In genomic region chr6:28345201-28345600, GRCh38 we compare ENCODE assay signal across 1 cellular context.
TF ChIP-seq lines count a peak whose summit lies in the region.

No MANE protein-coding gene starts in this region.

TF ChIP-seq in HepG2, 621 proteins besides CTCF, POLR2A, EP300 and RAD21 (continued from another document and continues in another):
- TF ChIP-seq, protein P1, sequence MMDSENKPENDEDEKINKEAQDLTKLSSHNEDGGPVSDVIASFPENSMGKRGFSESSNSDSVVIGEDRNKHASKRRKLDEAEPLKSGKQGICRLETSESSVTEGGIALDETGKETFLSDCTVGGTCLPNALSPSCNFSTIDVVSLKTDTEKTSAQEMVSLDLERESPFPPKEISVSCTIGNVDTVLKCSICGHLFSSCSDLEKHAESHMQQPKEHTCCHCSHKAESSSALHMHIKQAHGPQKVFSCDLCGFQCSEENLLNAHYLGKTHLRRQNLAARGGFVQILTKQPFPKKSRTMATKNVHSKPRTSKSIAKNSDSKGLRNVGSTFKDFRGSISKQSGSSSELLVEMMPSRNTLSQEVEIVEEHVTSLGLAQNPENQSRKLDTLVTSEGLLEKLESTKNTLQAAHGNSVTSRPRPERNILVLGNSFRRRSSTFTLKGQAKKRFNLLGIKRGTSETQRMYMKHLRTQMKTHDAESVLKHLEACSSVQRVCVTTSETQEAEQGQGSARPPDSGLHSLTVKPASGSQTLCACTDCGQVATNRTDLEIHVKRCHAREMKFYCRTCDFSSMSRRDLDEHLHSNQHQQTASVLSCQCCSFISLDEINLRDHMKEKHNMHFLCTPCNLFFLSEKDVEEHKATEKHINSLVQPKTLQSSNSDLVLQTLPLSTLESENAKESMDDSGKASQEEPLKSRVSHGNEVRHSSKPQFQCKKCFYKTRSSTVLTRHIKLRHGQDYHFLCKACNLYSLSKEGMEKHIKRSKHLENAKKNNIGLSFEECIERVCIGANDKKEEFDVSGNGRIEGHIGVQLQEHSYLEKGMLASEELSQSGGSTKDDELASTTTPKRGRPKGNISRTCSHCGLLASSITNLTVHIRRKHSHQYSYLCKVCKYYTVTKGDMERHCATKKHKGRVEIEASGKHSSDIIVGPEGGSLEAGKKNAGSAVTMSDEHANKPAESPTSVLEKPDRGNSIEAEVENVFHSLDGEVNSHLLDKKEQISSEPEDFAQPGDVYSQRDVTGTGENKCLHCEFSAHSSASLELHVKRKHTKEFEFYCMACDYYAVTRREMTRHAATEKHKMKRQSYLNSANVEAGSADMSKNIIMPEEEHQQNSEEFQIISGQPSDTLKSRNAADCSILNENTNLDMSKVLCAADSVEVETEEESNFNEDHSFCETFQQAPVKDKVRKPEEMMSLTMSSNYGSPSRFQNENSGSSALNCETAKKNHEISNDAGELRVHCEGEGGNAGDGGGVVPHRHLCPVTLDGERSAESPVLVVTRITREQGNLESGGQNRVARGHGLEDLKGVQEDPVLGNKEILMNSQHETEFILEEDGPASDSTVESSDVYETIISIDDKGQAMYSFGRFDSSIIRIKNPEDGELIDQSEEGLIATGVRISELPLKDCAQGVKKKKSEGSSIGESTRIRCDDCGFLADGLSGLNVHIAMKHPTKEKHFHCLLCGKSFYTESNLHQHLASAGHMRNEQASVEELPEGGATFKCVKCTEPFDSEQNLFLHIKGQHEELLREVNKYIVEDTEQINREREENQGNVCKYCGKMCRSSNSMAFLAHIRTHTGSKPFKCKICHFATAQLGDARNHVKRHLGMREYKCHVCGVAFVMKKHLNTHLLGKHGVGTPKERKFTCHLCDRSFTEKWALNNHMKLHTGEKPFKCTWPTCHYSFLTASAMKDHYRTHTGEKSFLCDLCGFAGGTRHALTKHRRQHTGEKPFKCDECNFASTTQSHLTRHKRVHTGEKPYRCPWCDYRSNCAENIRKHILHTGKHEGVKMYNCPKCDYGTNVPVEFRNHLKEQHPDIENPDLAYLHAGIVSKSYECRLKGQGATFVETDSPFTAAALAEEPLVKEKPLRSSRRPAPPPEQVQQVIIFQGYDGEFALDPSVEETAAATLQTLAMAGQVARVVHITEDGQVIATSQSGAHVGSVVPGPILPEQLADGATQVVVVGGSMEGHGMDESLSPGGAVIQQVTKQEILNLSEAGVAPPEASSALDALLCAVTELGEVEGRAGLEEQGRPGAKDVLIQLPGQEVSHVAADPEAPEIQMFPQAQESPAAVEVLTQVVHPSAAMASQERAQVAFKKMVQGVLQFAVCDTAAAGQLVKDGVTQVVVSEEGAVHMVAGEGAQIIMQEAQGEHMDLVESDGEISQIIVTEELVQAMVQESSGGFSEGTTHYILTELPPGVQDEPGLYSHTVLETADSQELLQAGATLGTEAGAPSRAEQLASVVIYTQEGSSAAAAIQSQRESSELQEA (CRISPR knock-in tag; IDR thresholded peaks at IDR 0.05; ENCODE audit: not compliant biosample characterization), result no peak
- no peak for TF ChIP-seq ZNF768 (CRISPR knock-in tag; IDR thresholded peaks at IDR 0.05)
- TF ChIP-seq FOXC1 (CRISPR knock-in tag; IDR thresholded peaks at IDR 0.05; ENCODE audit: borderline replicate concordance), result no peak
- no peak for TF ChIP-seq FOXA1 (IDR thresholded peaks at IDR 0.05)
- peak; percentile 90 for TF ChIP-seq FOXA1 (CRISPR knock-in tag; IDR thresholded peaks at IDR 0.05)
- TF ChIP-seq IRF2 (CRISPR knock-in tag; IDR thresholded peaks at IDR 0.05), result peak; percentile 79; the same call in 1 of the 2 replicates
- no peak for TF ChIP-seq KMT2B (CRISPR knock-in tag; IDR thresholded peaks at IDR 0.05)
- peak; percentile 62 for TF ChIP-seq MED1 (CRISPR knock-in tag; IDR thresholded peaks at IDR 0.05)
- TF ChIP-seq ZNF790 (CRISPR knock-in tag; IDR thresholded peaks at IDR 0.05; ENCODE audit: borderline replicate concordance), result no peak
- TF ChIP-seq, protein P2, sequence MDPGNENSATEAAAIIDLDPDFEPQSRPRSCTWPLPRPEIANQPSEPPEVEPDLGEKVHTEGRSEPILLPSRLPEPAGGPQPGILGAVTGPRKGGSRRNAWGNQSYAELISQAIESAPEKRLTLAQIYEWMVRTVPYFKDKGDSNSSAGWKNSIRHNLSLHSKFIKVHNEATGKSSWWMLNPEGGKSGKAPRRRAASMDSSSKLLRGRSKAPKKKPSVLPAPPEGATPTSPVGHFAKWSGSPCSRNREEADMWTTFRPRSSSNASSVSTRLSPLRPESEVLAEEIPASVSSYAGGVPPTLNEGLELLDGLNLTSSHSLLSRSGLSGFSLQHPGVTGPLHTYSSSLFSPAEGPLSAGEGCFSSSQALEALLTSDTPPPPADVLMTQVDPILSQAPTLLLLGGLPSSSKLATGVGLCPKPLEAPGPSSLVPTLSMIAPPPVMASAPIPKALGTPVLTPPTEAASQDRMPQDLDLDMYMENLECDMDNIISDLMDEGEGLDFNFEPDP (CRISPR knock-in tag; conservative IDR thresholded peaks at IDR 0.05), result no peak
- TF ChIP-seq KLF9 (CRISPR knock-in tag; IDR thresholded peaks at IDR 0.05; ENCODE audit: low read depth), result no peak
- TF ChIP-seq YEATS2 (CRISPR knock-in tag; IDR thresholded peaks at IDR 0.05; ENCODE audit: borderline replicate concordance), result peak; percentile 28; the same call in 1 of the 2 replicates
- no peak for TF ChIP-seq AKAP8 (CRISPR knock-in tag; IDR thresholded peaks at IDR 0.05)
- no peak for TF ChIP-seq HMGXB4 (CRISPR knock-in tag; IDR thresholded peaks at IDR 0.05; ENCODE audit: borderline replicate concordance in 1 of 2, low read depth in 1 of 2)
- no peak for TF ChIP-seq NCOA5 (CRISPR knock-in tag; IDR thresholded peaks at IDR 0.05)
- 0 out of 2 replicates have a peak, but pooled peaks have one; percentile 25 for TF ChIP-seq KLF12 (CRISPR knock-in tag; IDR thresholded peaks at IDR 0.05; ENCODE audit: borderline replicate concordance)
- TF ChIP-seq ARNT (IDR thresholded peaks at IDR 0.05), result no peak
- TF ChIP-seq TARDBP (CRISPR knock-in tag; IDR thresholded peaks at IDR 0.05), result peak; percentile 39
- peak; percentile 81 for TF ChIP-seq SAP130 (CRISPR knock-in tag; IDR thresholded peaks at IDR 0.05; ENCODE audit: low read depth)
- TF ChIP-seq ZNF644 (CRISPR knock-in tag; IDR thresholded peaks at IDR 0.05; ENCODE audit: low read depth), result peak; percentile 96
- TF ChIP-seq, protein P3, sequence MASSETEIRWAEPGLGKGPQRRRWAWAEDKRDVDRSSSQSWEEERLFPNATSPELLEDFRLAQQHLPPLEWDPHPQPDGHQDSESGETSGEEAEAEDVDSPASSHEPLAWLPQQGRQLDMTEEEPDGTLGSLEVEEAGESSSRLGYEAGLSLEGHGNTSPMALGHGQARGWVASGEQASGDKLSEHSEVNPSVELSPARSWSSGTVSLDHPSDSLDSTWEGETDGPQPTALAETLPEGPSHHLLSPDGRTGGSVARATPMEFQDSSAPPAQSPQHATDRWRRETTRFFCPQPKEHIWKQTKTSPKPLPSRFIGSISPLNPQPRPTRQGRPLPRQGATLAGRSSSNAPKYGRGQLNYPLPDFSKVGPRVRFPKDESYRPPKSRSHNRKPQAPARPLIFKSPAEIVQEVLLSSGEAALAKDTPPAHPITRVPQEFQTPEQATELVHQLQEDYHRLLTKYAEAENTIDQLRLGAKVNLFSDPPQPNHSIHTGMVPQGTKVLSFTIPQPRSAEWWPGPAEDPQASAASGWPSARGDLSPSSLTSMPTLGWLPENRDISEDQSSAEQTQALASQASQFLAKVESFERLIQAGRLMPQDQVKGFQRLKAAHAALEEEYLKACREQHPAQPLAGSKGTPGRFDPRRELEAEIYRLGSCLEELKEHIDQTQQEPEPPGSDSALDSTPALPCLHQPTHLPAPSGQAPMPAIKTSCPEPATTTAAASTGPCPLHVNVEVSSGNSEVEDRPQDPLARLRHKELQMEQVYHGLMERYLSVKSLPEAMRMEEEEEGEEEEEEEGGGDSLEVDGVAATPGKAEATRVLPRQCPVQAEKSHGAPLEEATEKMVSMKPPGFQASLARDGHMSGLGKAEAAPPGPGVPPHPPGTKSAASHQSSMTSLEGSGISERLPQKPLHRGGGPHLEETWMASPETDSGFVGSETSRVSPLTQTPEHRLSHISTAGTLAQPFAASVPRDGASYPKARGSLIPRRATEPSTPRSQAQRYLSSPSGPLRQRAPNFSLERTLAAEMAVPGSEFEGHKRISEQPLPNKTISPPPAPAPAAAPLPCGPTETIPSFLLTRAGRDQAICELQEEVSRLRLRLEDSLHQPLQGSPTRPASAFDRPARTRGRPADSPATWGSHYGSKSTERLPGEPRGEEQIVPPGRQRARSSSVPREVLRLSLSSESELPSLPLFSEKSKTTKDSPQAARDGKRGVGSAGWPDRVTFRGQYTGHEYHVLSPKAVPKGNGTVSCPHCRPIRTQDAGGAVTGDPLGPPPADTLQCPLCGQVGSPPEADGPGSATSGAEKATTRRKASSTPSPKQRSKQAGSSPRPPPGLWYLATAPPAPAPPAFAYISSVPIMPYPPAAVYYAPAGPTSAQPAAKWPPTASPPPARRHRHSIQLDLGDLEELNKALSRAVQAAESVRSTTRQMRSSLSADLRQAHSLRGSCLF (CRISPR knock-in tag; IDR thresholded peaks at IDR 0.05; ENCODE audit: borderline replicate concordance), result no peak
- TF ChIP-seq RXRB (CRISPR knock-in tag; IDR thresholded peaks at IDR 0.05; ENCODE audit: borderline replicate concordance), result peak; percentile 58; the same call in 1 of the 2 replicates
- TF ChIP-seq EZH2 (conservative IDR thresholded peaks at IDR 0.05; ENCODE audit: low read depth, low read length), result no peak
- TF ChIP-seq HDAC2 (CRISPR knock-in tag; IDR thresholded peaks at IDR 0.05), result peak; percentile 89; the same call in 1 of the 2 replicates
- TF ChIP-seq IKZF1 (IDR thresholded peaks at IDR 0.05), result no peak
- TF ChIP-seq, protein P4, sequence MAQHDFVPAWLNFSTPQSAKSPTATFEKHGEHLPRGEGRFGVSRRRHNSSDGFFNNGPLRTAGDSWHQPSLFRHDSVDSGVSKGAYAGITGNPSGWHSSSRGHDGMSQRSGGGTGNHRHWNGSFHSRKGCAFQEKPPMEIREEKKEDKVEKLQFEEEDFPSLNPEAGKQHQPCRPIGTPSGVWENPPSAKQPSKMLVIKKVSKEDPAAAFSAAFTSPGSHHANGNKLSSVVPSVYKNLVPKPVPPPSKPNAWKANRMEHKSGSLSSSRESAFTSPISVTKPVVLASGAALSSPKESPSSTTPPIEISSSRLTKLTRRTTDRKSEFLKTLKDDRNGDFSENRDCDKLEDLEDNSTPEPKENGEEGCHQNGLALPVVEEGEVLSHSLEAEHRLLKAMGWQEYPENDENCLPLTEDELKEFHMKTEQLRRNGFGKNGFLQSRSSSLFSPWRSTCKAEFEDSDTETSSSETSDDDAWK (CRISPR knock-in tag; IDR thresholded peaks at IDR 0.05), result no peak
- TF ChIP-seq BHLHE40 (IDR thresholded peaks at IDR 0.05; ENCODE audit: low read length), result no peak
- no peak for TF ChIP-seq HNRNPL (IDR thresholded peaks at IDR 0.05; ENCODE audit: low read depth, low read length)
- TF ChIP-seq ZNF232 (CRISPR knock-in tag; IDR thresholded peaks at IDR 0.05; ENCODE audit: borderline replicate concordance), result peak; percentile 72; the same call in 1 of the 2 replicates
- TF ChIP-seq ZGPAT (CRISPR knock-in tag; IDR thresholded peaks at IDR 0.05), result 0 out of 2 replicates have a peak, but pooled peaks have one; percentile 29
- TF ChIP-seq ZNF605 (CRISPR knock-in tag; IDR thresholded peaks at IDR 0.05), result 0 out of 2 replicates have a peak, but pooled peaks have one; percentile 28
- TF ChIP-seq ZNF256 (CRISPR knock-in tag; conservative IDR thresholded peaks at IDR 0.05), result peak; percentile 52; the same call in 1 of the 2 replicates
- 0 out of 2 replicates have a peak, but pooled peaks have one; percentile 59 for TF ChIP-seq ZNF264 (CRISPR knock-in tag; IDR thresholded peaks at IDR 0.05)
- no peak; the same call in 1 of the 2 replicates for TF ChIP-seq CEBPG (CRISPR knock-in tag; IDR thresholded peaks at IDR 0.05)
- TF ChIP-seq, protein P5, sequence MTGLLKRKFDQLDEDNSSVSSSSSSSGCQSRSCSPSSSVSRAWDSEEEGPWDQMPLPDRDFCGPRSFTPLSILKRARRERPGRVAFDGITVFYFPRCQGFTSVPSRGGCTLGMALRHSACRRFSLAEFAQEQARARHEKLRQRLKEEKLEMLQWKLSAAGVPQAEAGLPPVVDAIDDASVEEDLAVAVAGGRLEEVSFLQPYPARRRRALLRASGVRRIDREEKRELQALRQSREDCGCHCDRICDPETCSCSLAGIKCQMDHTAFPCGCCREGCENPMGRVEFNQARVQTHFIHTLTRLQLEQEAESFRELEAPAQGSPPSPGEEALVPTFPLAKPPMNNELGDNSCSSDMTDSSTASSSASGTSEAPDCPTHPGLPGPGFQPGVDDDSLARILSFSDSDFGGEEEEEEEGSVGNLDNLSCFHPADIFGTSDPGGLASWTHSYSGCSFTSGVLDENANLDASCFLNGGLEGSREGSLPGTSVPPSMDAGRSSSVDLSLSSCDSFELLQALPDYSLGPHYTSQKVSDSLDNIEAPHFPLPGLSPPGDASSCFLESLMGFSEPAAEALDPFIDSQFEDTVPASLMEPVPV (CRISPR knock-in tag; IDR thresholded peaks at IDR 0.05), result no peak
- no peak for TF ChIP-seq SNRNP70 (IDR thresholded peaks at IDR 0.05; ENCODE audit: low read depth, low read length)
- peak; percentile 47; the same call in 1 of the 2 replicates for TF ChIP-seq ISL2 (CRISPR knock-in tag; IDR thresholded peaks at IDR 0.05)
- TF ChIP-seq FOXA3 (CRISPR knock-in tag; IDR thresholded peaks at IDR 0.05), result peak; percentile 96
- TF ChIP-seq, protein P6, sequence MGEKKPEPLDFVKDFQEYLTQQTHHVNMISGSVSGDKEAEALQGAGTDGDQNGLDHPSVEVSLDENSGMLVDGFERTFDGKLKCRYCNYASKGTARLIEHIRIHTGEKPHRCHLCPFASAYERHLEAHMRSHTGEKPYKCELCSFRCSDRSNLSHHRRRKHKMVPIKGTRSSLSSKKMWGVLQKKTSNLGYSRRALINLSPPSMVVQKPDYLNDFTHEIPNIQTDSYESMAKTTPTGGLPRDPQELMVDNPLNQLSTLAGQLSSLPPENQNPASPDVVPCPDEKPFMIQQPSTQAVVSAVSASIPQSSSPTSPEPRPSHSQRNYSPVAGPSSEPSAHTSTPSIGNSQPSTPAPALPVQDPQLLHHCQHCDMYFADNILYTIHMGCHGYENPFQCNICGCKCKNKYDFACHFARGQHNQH (CRISPR knock-in tag; IDR thresholded peaks at IDR 0.05), result 0 out of 2 replicates have a peak, but pooled peaks have one; percentile 58
- peak; percentile 84 for TF ChIP-seq KDM1A (CRISPR knock-in tag; IDR thresholded peaks at IDR 0.05)
